Comparison of ENCODE assay signal across 27 cellular contexts in genomic region chr2:45902379-45902778, GRCh38.
"Had no signal": no experiment of that assay in that cellular context is flagged by ENCODE, and none has a peak within 500 bp of the region (broad histone marks: within the 10 kb centered on the region; RNA-seq: fewer than 3 reads in every experiment).

No MANE protein-coding gene starts in this region.

- H3K27me3 ChIP-seq: ascending aorta had no signal

- DNase-seq: activated CD4-positive, alpha-beta T cell treated with anti-CD3 and anti-CD28 coated beads for 4 hours; activated CD4-positive, alpha-beta T cell treated with anti-CD3 and anti-CD28 coated beads, Interleukin-2, amount 50 U/mL, for 4 hours; activated CD8-positive, alpha-beta memory T cell treated with anti-CD3 and anti-CD28 coated beads, Interleukin-2, amount 10 ng/mL, durations not matched to agents 7 days and 5 days; activated effector memory CD4-positive, alpha-beta T cell treated with anti-CD3 and anti-CD28 coated beads, Interleukin-2, amount 50 U/mL, for 16 hours; activated naive CD4-positive, alpha-beta T cell treated with Interleukin-2 at 50 U/mL for 16 hours; activated naive CD8-positive, alpha-beta T cell treated with anti-CD3 and anti-CD28 coated beads, Interleukin-2, amount 50 U/mL, for 24 hours; activated T-cell treated with anti-CD3 and anti-CD28 coated beads, Interleukin-2, amount 50 U/mL, for 24 hours; amniotic stem cell; Kasumi-1; NCI-H1105 treated with DMSO at 0.1 percent for 48 hours; NCI-H1436 treated with DMSO at 0.1 percent for 48 hours; NCI-H187; NCI-H2081; NCI-H69; NK-92 treated with Interleukin-12 subunit alpha and Interleukin-12 subunit beta, amount 100 ng/mL, for 24 hours; OCI-M1; RPMI8226; T-helper 1 cell; WERI-Rb-1 had no signal

- H3K4me1 ChIP-seq: ascending aorta had no signal

- H3K27me3 Mint-ChIP-seq: activated CD8-positive, alpha-beta memory T cell treated with anti-CD3 and anti-CD28 coated beads, Interleukin-2, amount 10 ng/mL, durations not matched to agents 7 days and 5 days; activated naive CD8-positive, alpha-beta T cell treated with anti-CD3 and anti-CD28 coated beads, Interleukin-2, amount 50 U/mL, for 24 hours; activated T-cell treated with anti-CD3 and anti-CD28 coated beads, Interleukin-2, amount 50 U/mL, for 24 hours; brain; central memory CD8-positive, alpha-beta T cell had no signal

- H3K36me3 Mint-ChIP-seq: activated naive CD4-positive, alpha-beta T cell treated with anti-CD3 and anti-CD28 coated beads, Interleukin-2, amount 50 U/mL, for 72 hours; brain had no signal

- H3K9me3 Mint-ChIP-seq: activated naive CD4-positive, alpha-beta T cell treated with anti-CD3 and anti-CD28 coated beads, Interleukin-2, amount 50 U/mL, for 72 hours; activated naive CD8-positive, alpha-beta T cell treated with anti-CD3 and anti-CD28 coated beads, Interleukin-2, amount 50 U/mL, for 24 hours; activated T-cell treated with anti-CD3 and anti-CD28 coated beads, Interleukin-2, amount 50 U/mL, for 24 hours; brain; central memory CD8-positive, alpha-beta T cell had no signal

- H3K27ac ChIP-seq: ascending aorta, SK-N-MC, WERI-Rb-1 had no signal

- H3K36me3 ChIP-seq: ascending aorta, WERI-Rb-1 had no signal

- H3K4me3 ChIP-seq: ascending aorta, SK-N-MC had no signal

- ATAC-seq: activated CD4-positive, CD25-positive, alpha-beta regulatory T cell treated with anti-CD3 and anti-CD28 coated beads, Interleukin-2, amount 50 U/mL, for 24 hours; activated CD8-positive, alpha-beta memory T cell treated with anti-CD3 and anti-CD28 coated beads, Interleukin-2, amount 10 ng/mL, durations not matched to agents 7 days and 5 days; activated naive CD4-positive, alpha-beta T cell treated with anti-CD3 and anti-CD28 coated beads, Interleukin-2, amount 50 U/mL, for 72 hours; activated naive CD8-positive, alpha-beta T cell treated with anti-CD3 and anti-CD28 coated beads, Interleukin-2, amount 50 U/mL, for 24 hours; Panc1; Right ventricle myocardium inferior had no signal

- H3K4me3 Mint-ChIP-seq: activated CD8-positive, alpha-beta memory T cell treated with anti-CD3 and anti-CD28 coated beads, Interleukin-2, amount 10 ng/mL, durations not matched to agents 7 days and 5 days; activated naive CD8-positive, alpha-beta T cell treated with anti-CD3 and anti-CD28 coated beads, Interleukin-2, amount 50 U/mL, for 24 hours; activated T-cell treated with anti-CD3 and anti-CD28 coated beads, Interleukin-2, amount 50 U/mL, for 24 hours; brain; central memory CD8-positive, alpha-beta T cell had no signal

- H3K9me3 ChIP-seq: ascending aorta had no signal

- H3K27ac Mint-ChIP-seq: activated naive CD4-positive, alpha-beta T cell treated with anti-CD3 and anti-CD28 coated beads, Interleukin-2, amount 50 U/mL, for 72 hours; activated naive CD8-positive, alpha-beta T cell treated with anti-CD3 and anti-CD28 coated beads, Interleukin-2, amount 50 U/mL, for 24 hours; activated T-cell treated with anti-CD3 and anti-CD28 coated beads, Interleukin-2, amount 50 U/mL, for 24 hours had no signal
